ENCODE assay signal across 11 cellular contexts in genomic region chr18:13610517-13610916, GRCh38.
DNase-seq lines count a peak whose midpoint lies in the region; ATAC-seq and TF ChIP-seq lines count a peak whose summit lies in the region.
"Had no signal": no experiment of that assay in that cellular context is flagged by ENCODE, and none has a peak within 500 bp of the region (broad histone marks: within the 10 kb centered on the region; RNA-seq: fewer than 3 reads in every experiment).

No MANE protein-coding gene starts in this region.

- intact Hi-C loops in lower lobe of right lung (cut with DNase I) = no loop called here
- intact Hi-C loops in PC-9 (cut with micrococcal nuclease; ENCODE audit: unreplicated experiment) = no loop called here

- BruUV-seq in PC-9 (replicated peaks; lab: Mats Ljungman, UMichigan) = no TSS peak

- no peaks in the 10 kb centered on the region for H3K9me3 Mint-ChIP-seq in activated T-cell treated with anti-CD3 and anti-CD28 coated beads, Interleukin-2, amount 50 U/mL, for 24 hours
- no peaks in the 10 kb centered on the region for H3K9me3 Mint-ChIP-seq in activated T-cell treated with anti-CD3 and anti-CD28 coated beads, Interleukin-2, amount 50 U/mL, for 4 hours
- H3K9me3 Mint-ChIP-seq in WTC11 = no peaks in the 10 kb centered on the region

- H3K27ac Mint-ChIP-seq in activated T-cell treated with anti-CD3 and anti-CD28 coated beads, Interleukin-2, amount 50 U/mL, for 24 hours = peak overlapping the region; percentile 93
- H3K27ac Mint-ChIP-seq in WTC11 = no peak overlapping the region

- H4K20me1 ChIP-seq in PC-9 (ENCODE audit: insufficient read depth) = no peaks in the 10 kb centered on the region

- H3K27ac ChIP-seq in lower lobe of right lung (peak overlapping the region; percentile 33), thymus (ENCODE audit: low read depth) (peak overlapping the region; percentile 33), PC-9 (no peak overlapping the region)
- H3K27ac ChIP-seq: neutrophil, SJCRH30 had no signal

- WGBS in thymus = 79% methylated on average over 9 of the region's 9 CpGs

- H3K27me3 ChIP-seq in lower lobe of right lung (ENCODE audit: low read depth) (no peaks in the 10 kb centered on the region), thymus (ENCODE audit: control insufficient read depth, insufficient read depth) (no peaks in the 10 kb centered on the region), PC-9 (ENCODE audit: insufficient read depth, low read depth) (peaks cover 61% of the 10 kb centered on the region)
- H3K27me3 ChIP-seq: SJCRH30 had no signal

- H2AFZ ChIP-seq in PC-9 = no peak overlapping the region

- no peak for DNase-seq in activated T-cell treated with anti-CD3 and anti-CD28 coated beads, Interleukin-2, amount 50 U/mL, for 24 hours
- no peak for DNase-seq in activated T-cell treated with anti-CD3 and anti-CD28 coated beads, Interleukin-2, amount 50 U/mL, for 4 hours
- no peak for DNase-seq in WTC11 (ENCODE audit: low spot score)
- DNase-seq in lower lobe of right lung = no peak
- no peak for DNase-seq in PC-9
- DNase-seq: NCI-H1105, SJCRH30 had no signal

- H3K4me3 ChIP-seq in lower lobe of right lung (peak overlapping the region; percentile 39), thymus (ENCODE audit: low read length) (peak overlapping the region; percentile 59), PC-9 (no peak overlapping the region)
- H3K4me3 ChIP-seq: SJCRH30 had no signal

- H3K79me2 ChIP-seq in PC-9 (ENCODE audit: low read depth) = no peaks in the 10 kb centered on the region

- no peaks in the 10 kb centered on the region for H3K9me3 ChIP-seq in lower lobe of right lung
- no peaks in the 10 kb centered on the region for H3K9me3 ChIP-seq in thymus (ENCODE audit: control insufficient read depth)
- H3K9me3 ChIP-seq in PC-9 (ENCODE audit: insufficient read depth, low read depth) = no peaks in the 10 kb centered on the region
- H3K9me3 ChIP-seq: neutrophil, SJCRH30 had no signal

- ATAC-seq in activated T-cell treated with anti-CD3 and anti-CD28 coated beads, Interleukin-2, amount 50 U/mL, for 4 hours = no peak
- no peak for ATAC-seq in WTC11
- no peak for ATAC-seq in lower lobe of right lung
- no peak for ATAC-seq in HG03571 (IDR thresholded peaks at IDR 0.05; ENCODE audit: unreplicated experiment)
- no peak for ATAC-seq in GM18868 (IDR thresholded peaks at IDR 0.05; ENCODE audit: unreplicated experiment)

- H3K4me1 ChIP-seq in lower lobe of right lung (peaks cover 38% of the 10 kb centered on the region), thymus (ENCODE audit: control insufficient read depth, insufficient read depth, low read length) (peaks cover 42% of the 10 kb centered on the region), PC-9 (replicated peaks; ENCODE audit: insufficient read depth) (no peaks in the 10 kb centered on the region)
- H3K4me1 ChIP-seq: SJCRH30 had no signal

- peaks cover 82% of the 10 kb centered on the region for H3K4me1 Mint-ChIP-seq in activated T-cell treated with anti-CD3 and anti-CD28 coated beads, Interleukin-2, amount 50 U/mL, for 24 hours (ENCODE audit: low read depth)
- H3K4me1 Mint-ChIP-seq in activated T-cell treated with anti-CD3 and anti-CD28 coated beads, Interleukin-2, amount 50 U/mL, for 4 hours (ENCODE audit: low read depth) = peaks cover 71% of the 10 kb centered on the region
- peaks cover 22% of the 10 kb centered on the region for H3K4me1 Mint-ChIP-seq in WTC11

- peaks cover 20% of the 10 kb centered on the region for H3K36me3 Mint-ChIP-seq in activated T-cell treated with anti-CD3 and anti-CD28 coated beads, Interleukin-2, amount 50 U/mL, for 24 hours (ENCODE audit: low read depth)
- H3K36me3 Mint-ChIP-seq in activated T-cell treated with anti-CD3 and anti-CD28 coated beads, Interleukin-2, amount 50 U/mL, for 4 hours (ENCODE audit: insufficient read depth) = no peaks in the 10 kb centered on the region
- no peaks in the 10 kb centered on the region for H3K36me3 Mint-ChIP-seq in WTC11

- POLR2A ChIA-PET in WTC11 (lab: Charles Lee) = no interaction called here
- POLR2A ChIA-PET in PC-9 (lab: Charles Lee; ENCODE audit: unreplicated experiment) = no interaction called here

- H3K9me2 ChIP-seq in PC-9 (ENCODE audit: insufficient read depth) = no peaks in the 10 kb centered on the region

- CTCF ChIA-PET in WTC11 (lab: Charles Lee) (interaction anchor here (0.7 kb wide), 1 partner anchor 20 kb away, joined by 5 read pairs; no protein-coding TSS in a partner anchor), PC-9 (lab: Charles Lee) (no interaction called here)

- no peak overlapping the region for H3K4me2 ChIP-seq in PC-9

- peak overlapping the region; percentile 77 for H3K4me3 Mint-ChIP-seq in activated T-cell treated with anti-CD3 and anti-CD28 coated beads, Interleukin-2, amount 50 U/mL, for 24 hours
- no peak overlapping the region for H3K4me3 Mint-ChIP-seq in activated T-cell treated with anti-CD3 and anti-CD28 coated beads, Interleukin-2, amount 50 U/mL, for 4 hours
- H3K4me3 Mint-ChIP-seq in WTC11 = no peak overlapping the region

- no peaks in the 10 kb centered on the region for H3K27me3 Mint-ChIP-seq in activated T-cell treated with anti-CD3 and anti-CD28 coated beads, Interleukin-2, amount 50 U/mL, for 24 hours
- no peaks in the 10 kb centered on the region for H3K27me3 Mint-ChIP-seq in activated T-cell treated with anti-CD3 and anti-CD28 coated beads, Interleukin-2, amount 50 U/mL, for 4 hours (ENCODE audit: low read depth)
- peaks cover 34% of the 10 kb centered on the region for H3K27me3 Mint-ChIP-seq in WTC11 (ENCODE audit: low read depth)

- H3K36me3 ChIP-seq in lower lobe of right lung (no peaks in the 10 kb centered on the region), thymus (ENCODE audit: control insufficient read depth, insufficient read depth) (peaks cover 5% of the 10 kb centered on the region), PC-9 (ENCODE audit: low read depth) (no peaks in the 10 kb centered on the region)
- H3K36me3 ChIP-seq: neutrophil, SJCRH30 had no signal

- no peaks in the 10 kb centered on the region for H3F3A ChIP-seq in PC-9 (ENCODE audit: insufficient read depth, low read depth)

- no peak for TF ChIP-seq CTCF in WTC11 (IDR thresholded peaks at IDR 0.05)
- no peak for TF ChIP-seq CTCF in lower lobe of right lung (IDR thresholded peaks at IDR 0.05)
- TF ChIP-seq CTCF in PC-9 (conservative IDR thresholded peaks at IDR 0.05) = no peak

TF ChIP-seq in WTC11, 78 proteins besides CTCF, POLR2A, EP300 and RAD21:
- TF ChIP-seq, protein P1, sequence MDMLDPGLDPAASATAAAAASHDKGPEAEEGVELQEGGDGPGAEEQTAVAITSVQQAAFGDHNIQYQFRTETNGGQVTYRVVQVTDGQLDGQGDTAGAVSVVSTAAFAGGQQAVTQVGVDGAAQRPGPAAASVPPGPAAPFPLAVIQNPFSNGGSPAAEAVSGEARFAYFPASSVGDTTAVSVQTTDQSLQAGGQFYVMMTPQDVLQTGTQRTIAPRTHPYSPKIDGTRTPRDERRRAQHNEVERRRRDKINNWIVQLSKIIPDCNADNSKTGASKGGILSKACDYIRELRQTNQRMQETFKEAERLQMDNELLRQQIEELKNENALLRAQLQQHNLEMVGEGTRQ (CRISPR knock-in tag; IDR thresholded peaks at IDR 0.05) = peak; percentile 48; the same call in 1 of the 2 replicates
- no peak for TF ChIP-seq FOXP1 (CRISPR knock-in tag; IDR thresholded peaks at IDR 0.05; ENCODE audit: borderline replicate concordance)
